Comparison of ENCODE assay signal across 8 cellular contexts in genomic region chr3:125416235-125416634, GRCh38.
"Had no signal": no experiment of that assay in that cellular context is flagged by ENCODE, and none has a peak within 500 bp of the region (broad histone marks: within the 10 kb centered on the region; RNA-seq: fewer than 3 reads in every experiment).

No MANE protein-coding gene starts in this region.

- H3K4me1 Mint-ChIP-seq: GM23338, H9, IgD-negative memory B cell had no signal

- H3K27ac Mint-ChIP-seq: GM23338, IgD-negative memory B cell had no signal

- H3K4me2 ChIP-seq: GM23338 had no signal

- FAIRE-seq: H1, H54, HTR-8/SVneo had no signal

- H3K4me3 ChIP-seq: GM23338 had no signal

- DNase-seq: H9, HCEC 1CT, KG1 had no signal

- H3K4me3 Mint-ChIP-seq: GM23338, H9, IgD-negative memory B cell had no signal

- ATAC-seq: GM23338 had no signal

- H3K36me3 Mint-ChIP-seq: IgD-negative memory B cell had no signal

- H3K9me3 Mint-ChIP-seq: GM23338 had no signal
